ENCODE assay signal across 1 cellular context in the genomic region with DNA sequence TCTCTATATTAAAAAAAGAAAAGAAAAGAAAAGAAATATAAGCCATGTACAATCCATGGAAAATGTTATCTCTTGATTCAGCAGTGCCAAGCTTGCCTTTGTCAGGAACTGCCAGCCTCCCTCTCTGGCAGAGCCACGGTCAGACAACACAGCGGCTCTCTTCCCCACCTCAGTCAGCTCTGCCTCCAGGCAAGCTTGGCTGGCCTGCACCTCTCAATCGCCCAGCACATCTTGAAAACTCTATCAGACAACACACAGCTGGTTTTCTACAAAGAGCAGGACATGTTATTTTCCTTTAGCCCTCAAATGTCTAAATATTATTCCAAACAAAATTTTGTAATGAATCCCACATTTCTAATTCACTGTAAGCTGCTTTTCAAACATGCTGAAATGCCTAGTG.
TF ChIP-seq lines count a peak whose summit lies in the region.

No MANE protein-coding gene starts in this region.

TF ChIP-seq in IMR-90, 13 proteins besides CTCF, POLR2A, EP300 and RAD21:
- TF ChIP-seq ELK1 (IDR thresholded peaks at IDR 0.05; ENCODE audit: borderline replicate concordance, low read depth, low read length) (no peak), SMC3 (IDR thresholded peaks at IDR 0.05; ENCODE audit: low read depth, low read length) (no peak), RCOR1 (IDR thresholded peaks at IDR 0.05; ENCODE audit: insufficient replicate concordance, low read length) (no peak), USF2 (IDR thresholded peaks at IDR 0.05; ENCODE audit: low read depth, low read length) (no peak), MXI1 (IDR thresholded peaks at IDR 0.05; ENCODE audit: borderline replicate concordance, low read depth, low read length) (no peak), FOS (IDR thresholded peaks at IDR 0.05; ENCODE audit: low read depth, low read length) (no peak), CEBPB (IDR thresholded peaks at IDR 0.05; ENCODE audit: low read depth, low read length) (no peak), CHD1 (IDR thresholded peaks at IDR 0.05; ENCODE audit: low read depth, low read length) (no peak), BHLHE40 (IDR thresholded peaks at IDR 0.05; ENCODE audit: low read depth, low read length) (no peak), NFE2L2 (IDR thresholded peaks at IDR 0.05; ENCODE audit: low read depth, low read length) (no peak), MAFK (IDR thresholded peaks at IDR 0.05; ENCODE audit: low read depth, low read length) (no peak), MAZ (IDR thresholded peaks at IDR 0.05; ENCODE audit: borderline replicate concordance, low read depth, low read length) (no peak)
